In the genomic region with DNA sequence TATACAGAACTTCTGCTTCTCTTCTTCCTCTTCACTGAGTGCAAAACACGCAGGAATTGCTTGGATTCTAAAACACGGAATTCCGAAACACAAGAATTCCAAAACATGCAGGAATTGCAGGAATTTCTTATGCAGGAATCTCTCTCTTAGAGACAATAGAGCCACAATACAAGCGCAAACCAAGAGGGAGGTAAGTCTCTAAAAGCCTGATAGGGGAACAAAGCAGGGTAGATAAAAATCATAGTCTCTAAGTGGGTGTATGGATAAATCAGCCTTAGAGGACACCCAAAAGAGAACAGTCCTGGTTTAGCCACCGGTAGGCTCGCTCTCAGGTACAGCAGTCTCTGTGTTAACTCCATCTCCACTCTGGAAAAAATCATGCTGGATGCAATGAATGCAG, we compare ENCODE assay signal across 16 cellular contexts.
"Had no signal": no experiment of that assay in that cellular context is flagged by ENCODE, and none has a peak within 500 bp of the region (broad histone marks: within the 10 kb centered on the region; RNA-seq: fewer than 3 reads in every experiment).

No MANE protein-coding gene starts in this region.

- H3K27me3 ChIP-seq: right lobe of liver, transverse colon had no signal

- H3K36me3 ChIP-seq: right lobe of liver, transverse colon had no signal

- H3K4me2 ChIP-seq: smooth muscle cell had no signal

- H3K9me3 ChIP-seq: psoas muscle, right lobe of liver, transverse colon had no signal

- H3K27ac ChIP-seq: epithelial cell of prostate, psoas muscle, right lobe of liver, transverse colon had no signal

- H3K27me3 Mint-ChIP-seq: natural killer cell treated with Interleukin-12 subunit alpha and Interleukin-12 subunit beta and Interleukin-15 and Interleukin-18, amount 100 ng/mL, for 72 hours had no signal

- DNase-seq: activated CD4-positive, alpha-beta T cell treated with anti-CD3 and anti-CD28 coated beads, Interleukin-2, amount 10 ng/mL, durations not matched to agents 7 days and 5 days; activated naive CD8-positive, alpha-beta T cell treated with anti-CD3 and anti-CD28 coated beads, Interleukin-2, amount 10 ng/mL, durations not matched to agents 7 days and 5 days; cerebellar nuclear complex; effector memory CD4-positive, alpha-beta T cell; foreskin melanocyte; head of caudate nucleus; kidney glomerular epithelial cell; mesenchymal stem cell; psoas muscle; right lobe of liver; stimulated activated naive CD8-positive, alpha-beta T cell treated with anti-CD3 and anti-CD28 coated beads, Interleukin-15, Interleukin-2, amounts not matched to agents 100 U/mL and 50 U/mL, for 24 hours; transverse colon had no signal

- H3K4me3 Mint-ChIP-seq: activated CD4-positive, alpha-beta T cell treated with anti-CD3 and anti-CD28 coated beads, Interleukin-2, amount 10 ng/mL, durations not matched to agents 7 days and 5 days; activated naive CD8-positive, alpha-beta T cell treated with anti-CD3 and anti-CD28 coated beads, Interleukin-2, amount 10 ng/mL, durations not matched to agents 7 days and 5 days; activated T-helper 1 cell treated with anti-CD3 and anti-CD28 coated beads, Interleukin-12 subunit alpha, Interleukin-12 subunit beta, Interleukin-2, Interleukin-4 antibody, amounts not matched to agents 30 ng/mL and 10 ng/mL and 1 ng/mL, durations not matched to agents 14 hours and 24 hours and 36 hours; natural killer cell treated with Interleukin-12 subunit alpha and Interleukin-12 subunit beta and Interleukin-15 and Interleukin-18, amount 100 ng/mL, for 72 hours had no signal

- H3K4me1 Mint-ChIP-seq: activated CD4-positive, alpha-beta T cell treated with anti-CD3 and anti-CD28 coated beads, Interleukin-2, amount 10 ng/mL, durations not matched to agents 7 days and 5 days; activated naive CD8-positive, alpha-beta T cell treated with anti-CD3 and anti-CD28 coated beads, Interleukin-2, amount 10 ng/mL, durations not matched to agents 7 days and 5 days had no signal

- H3K36me3 Mint-ChIP-seq: activated naive CD8-positive, alpha-beta T cell treated with anti-CD3 and anti-CD28 coated beads, Interleukin-2, amount 10 ng/mL, durations not matched to agents 7 days and 5 days; natural killer cell treated with Interleukin-12 subunit alpha and Interleukin-12 subunit beta and Interleukin-15 and Interleukin-18, amount 100 ng/mL, for 72 hours had no signal

- ATAC-seq: natural killer cell treated with Interleukin-12 subunit alpha and Interleukin-12 subunit beta and Interleukin-15 and Interleukin-18, amount 100 ng/mL, for 72 hours; psoas muscle; right lobe of liver; stimulated activated naive CD8-positive, alpha-beta T cell treated with anti-CD3 and anti-CD28 coated beads, Interleukin-15, Interleukin-2, amounts not matched to agents 100 U/mL and 50 U/mL, for 24 hours had no signal

- H3K4me1 ChIP-seq: psoas muscle, right lobe of liver, transverse colon had no signal

- H3K4me3 ChIP-seq: psoas muscle, right lobe of liver, smooth muscle cell, transverse colon had no signal

- H3K27ac Mint-ChIP-seq: activated CD4-positive, alpha-beta T cell treated with anti-CD3 and anti-CD28 coated beads, Interleukin-2, amount 10 ng/mL, durations not matched to agents 7 days and 5 days; activated naive CD8-positive, alpha-beta T cell treated with anti-CD3 and anti-CD28 coated beads, Interleukin-2, amount 10 ng/mL, durations not matched to agents 7 days and 5 days; activated T-helper 1 cell treated with anti-CD3 and anti-CD28 coated beads, Interleukin-12 subunit alpha, Interleukin-12 subunit beta, Interleukin-2, Interleukin-4 antibody, amounts not matched to agents 30 ng/mL and 10 ng/mL and 1 ng/mL, durations not matched to agents 14 hours and 24 hours and 36 hours; natural killer cell treated with Interleukin-12 subunit alpha and Interleukin-12 subunit beta and Interleukin-15 and Interleukin-18, amount 100 ng/mL, for 72 hours had no signal

- H3K9me3 Mint-ChIP-seq: activated CD4-positive, alpha-beta T cell treated with anti-CD3 and anti-CD28 coated beads, Interleukin-2, amount 10 ng/mL, durations not matched to agents 7 days and 5 days; activated naive CD8-positive, alpha-beta T cell treated with anti-CD3 and anti-CD28 coated beads, Interleukin-2, amount 10 ng/mL, durations not matched to agents 7 days and 5 days; activated T-helper 1 cell treated with anti-CD3 and anti-CD28 coated beads, Interleukin-12 subunit alpha, Interleukin-12 subunit beta, Interleukin-2, Interleukin-4 antibody, amounts not matched to agents 30 ng/mL and 10 ng/mL and 1 ng/mL, durations not matched to agents 14 hours and 24 hours and 36 hours had no signal
